In genomic region chr9:121691890-121692289, GRCh38 we compare ENCODE assay signal across 18 cellular contexts. TPM values are rescaled to one million over a fixed set of nuclear protein-coding genes. Genes with fewer than 3 reads are reported as not detected.
DNase-seq lines count a peak whose midpoint lies in the region; ATAC-seq, FAIRE-seq and TF ChIP-seq lines count a peak whose summit lies in the region.
"Had no signal": no experiment of that assay in that cellular context is flagged by ENCODE, and none has a peak within 500 bp of the region (broad histone marks: within the 10 kb centered on the region; RNA-seq: fewer than 3 reads in every experiment).

No MANE protein-coding gene starts in this region.

- no peaks in the 10 kb centered on the region for H3K9me3 ChIP-seq in Caco-2
- H3K9me3 ChIP-seq in breast epithelium = no peaks in the 10 kb centered on the region
- H3K9me3 ChIP-seq in lower lobe of right lung = no peaks in the 10 kb centered on the region
- H3K9me3 ChIP-seq in gastrocnemius medialis = no peaks in the 10 kb centered on the region
- H3K9me3 ChIP-seq in MM.1S (replicated peaks; ENCODE audit: insufficient read depth, low read length) = no peaks in the 10 kb centered on the region
- H3K9me3 ChIP-seq: SK-N-SH, thyroid gland had no signal

- CTCF ChIA-PET in Caco-2 (lab: Charles Lee) = interaction anchor here (0.6 to 2.7 kb wide), 5 partner anchors 8 to 433 kb away, joined by 3 to 12 read pairs (median 3); no protein-coding TSS in a partner anchor

- no peak overlapping the region for H2AFZ ChIP-seq in MM.1S (ENCODE audit: low read length)
- H2AFZ ChIP-seq: GM23338 had no signal

- no peak overlapping the region for H3K9ac ChIP-seq in MM.1S (ENCODE audit: low read length)
- H3K9ac ChIP-seq: SK-N-SH had no signal

- in situ Hi-C loops in gastrocnemius medialis (cut with MboI; ENCODE audit: low sequenced_read_pairs in 4 of 4) = loop anchor here in 2 of 4 donors (5.0 to 25.0 kb wide), 3 partner anchors 145 to 300 kb away; no protein-coding TSS in a partner anchor

- no peak overlapping the region for H3K4me2 ChIP-seq in MM.1S (ENCODE audit: low read depth, low read length)
- H3K4me2 ChIP-seq: GM23338 had no signal

- POLR2A ChIA-PET in Caco-2 (lab: Charles Lee) = interaction anchor here (0.6 kb wide), 1 partner anchor 617 kb away, joined by 3 read pairs; no protein-coding TSS in a partner anchor

- intact Hi-C loops in Caco-2 (cut with micrococcal nuclease; ENCODE audit: unreplicated experiment) = no loop called here
- intact Hi-C loops in breast epithelium (cut with DNase I; ENCODE audit: low total_unique reads) = loop anchor here (5.0 kb wide), 1 partner anchor 145 kb away; no protein-coding TSS in a partner anchor
- intact Hi-C loops in lower lobe of right lung (cut with DNase I) = no loop called here
- intact Hi-C loops in gastrocnemius medialis (cut with DNase I; ENCODE audit: low total_unique reads) = no loop called here

- H3K4me3 ChIP-seq in Caco-2 (ENCODE audit: low read depth, low read length) (no peak overlapping the region), breast epithelium (no peak overlapping the region), lower lobe of right lung (no peak overlapping the region), gastrocnemius medialis (no peak overlapping the region), MM.1S (ENCODE audit: low read length) (no peak overlapping the region)
- H3K4me3 ChIP-seq: GM23338, thyroid gland had no signal

- H3K27ac Mint-ChIP-seq in Caco-2 (ENCODE audit: unreplicated experiment) = peak overlapping the region; percentile 82
- H3K27ac Mint-ChIP-seq: activated T-cell treated with anti-CD3 and anti-CD28 coated beads, Interleukin-2, amount 50 U/mL, for 72 hours; CD4-positive, alpha-beta memory T cell; GM23338; natural killer cell had no signal

- no peaks in the 10 kb centered on the region for H4K20me1 ChIP-seq in MM.1S (ENCODE audit: insufficient read depth, low read length)

- H3K27ac ChIP-seq in breast epithelium (peak overlapping the region; percentile 1 to 45), lower lobe of right lung (peak overlapping the region; percentile 41), gastrocnemius medialis (peak overlapping the region; percentile 20 to 63 (median 53)), MM.1S (ENCODE audit: low read length) (no peak overlapping the region)
- H3K27ac ChIP-seq: epithelial cell of prostate, thyroid gland had no signal

- no peaks in the 10 kb centered on the region for H3K27me3 Mint-ChIP-seq in Caco-2 (ENCODE audit: insufficient read depth, unreplicated experiment)

- TF ChIP-seq CTCF in Caco-2 (IDR thresholded peaks at IDR 0.05; ENCODE audit: insufficient read depth in 1 of 2, low read depth in 1 of 2, low read length in 1 of 2, severe bottlenecking in 1 of 2, unreplicated experiment in 1 of 2) (no peak), breast epithelium (IDR thresholded peaks at IDR 0.05) (no peak), lower lobe of right lung (IDR thresholded peaks at IDR 0.05) (no peak), gastrocnemius medialis (IDR thresholded peaks at IDR 0.05 in 4 of 5, conservative IDR thresholded peaks at IDR 0.05 in 1 of 5) (no peak), MM.1S (IDR thresholded peaks at IDR 0.05; ENCODE audit: low read length) (no peak)

- no peaks in the 10 kb centered on the region for H3K79me2 ChIP-seq in MM.1S (ENCODE audit: low read length)

- no peaks in the 10 kb centered on the region for H3K27me3 ChIP-seq in Caco-2 (replicated peaks; ENCODE audit: control insufficient read depth, insufficient read depth, low read length)
- H3K27me3 ChIP-seq in breast epithelium = no peaks in the 10 kb centered on the region
- H3K27me3 ChIP-seq in lower lobe of right lung (ENCODE audit: low read depth) = no peaks in the 10 kb centered on the region
- H3K27me3 ChIP-seq in gastrocnemius medialis = no peaks in the 10 kb centered on the region
- 0 out of 2 replicates have a peak, but pooled peaks cover under 1% of the 10 kb centered on the region for H3K27me3 ChIP-seq in MM.1S (replicated peaks; ENCODE audit: insufficient read depth, low read length)
- H3K27me3 ChIP-seq: thyroid gland had no signal

- H3K9me2 ChIP-seq in MM.1S (replicated peaks; ENCODE audit: insufficient read depth, low read length) = no peaks in the 10 kb centered on the region
- H3K9me2 ChIP-seq: SK-N-SH had no signal

- H3K4me1 Mint-ChIP-seq in Caco-2 (ENCODE audit: low read depth, unreplicated experiment) = peaks cover 25% of the 10 kb centered on the region

- no peak for TF ChIP-seq POLR2A in breast epithelium (IDR thresholded peaks at IDR 0.05)
- TF ChIP-seq POLR2A in gastrocnemius medialis (IDR thresholded peaks at IDR 0.05) = no peak

- H3K9me3 Mint-ChIP-seq in Caco-2 (ENCODE audit: unreplicated experiment) = no peaks in the 10 kb centered on the region
- H3K9me3 Mint-ChIP-seq: activated T-cell treated with anti-CD3 and anti-CD28 coated beads, Interleukin-2, amount 50 U/mL, for 72 hours; CD4-positive, alpha-beta memory T cell; GM23338; natural killer cell had no signal

- no peaks in the 10 kb centered on the region for H3F3A ChIP-seq in MM.1S (ENCODE audit: insufficient read depth, low read length)

- ATAC-seq in lower lobe of right lung (no peak), gastrocnemius medialis (no peak)
- ATAC-seq: activated T-cell treated with anti-CD3 and anti-CD28 coated beads, Interleukin-2, amount 50 U/mL, for 72 hours; natural killer cell had no signal

- BruUV-seq in Caco-2 (replicated peaks; lab: Mats Ljungman, UMichigan) = no TSS peak

- FAIRE-seq in GM19239 (lab: Jason Lieb, UNC) = no peak
- FAIRE-seq: TTC549 had no signal

- H3K4me3 Mint-ChIP-seq in Caco-2 (ENCODE audit: unreplicated experiment) = no peak overlapping the region
- H3K4me3 Mint-ChIP-seq: activated T-cell treated with anti-CD3 and anti-CD28 coated beads, Interleukin-2, amount 50 U/mL, for 72 hours; CD4-positive, alpha-beta memory T cell; GM23338; natural killer cell had no signal

- H3K36me3 ChIP-seq in Caco-2 (ENCODE audit: control insufficient read depth, insufficient read depth, low read length) (no peaks in the 10 kb centered on the region), breast epithelium (no peaks in the 10 kb centered on the region), lower lobe of right lung (no peaks in the 10 kb centered on the region), gastrocnemius medialis (no peaks in the 10 kb centered on the region), MM.1S (replicated peaks; ENCODE audit: insufficient read depth, low read length) (no peaks in the 10 kb centered on the region)
- H3K36me3 ChIP-seq: thyroid gland had no signal

- DNase-seq in Caco-2 (no peak), breast epithelium (ENCODE audit: low spot score in 2 of 2) (no peak), lower lobe of right lung (no peak), gastrocnemius medialis (no peak), cortex of kidney (lab: John Stamatoyannopoulos, UW) (no peak), MM.1S (no peak), Ammon's horn (ENCODE audit: low spot score) (no peak), GM19239 (ENCODE audit: insufficient read length, low spot score) (no peak)
- DNase-seq: activated CD4-positive, alpha-beta T cell treated with anti-CD3 and anti-CD28 coated beads, Interleukin-2, amount 50 U/mL, for 48 hours; activated T-cell treated with anti-CD3 and anti-CD28 coated beads, Interleukin-2, amount 50 U/mL, for 72 hours; CD4-positive, alpha-beta memory T cell; hippocampal formation; natural killer cell; SK-N-SH had no signal

- H3K36me3 Mint-ChIP-seq in Caco-2 (ENCODE audit: insufficient read depth, unreplicated experiment) = peaks cover 5% of the 10 kb centered on the region
- H3K36me3 Mint-ChIP-seq: CD4-positive, alpha-beta memory T cell; natural killer cell had no signal

- H3K4me1 ChIP-seq in Caco-2 (peaks cover 20% of the 10 kb centered on the region), breast epithelium (no peaks in the 10 kb centered on the region), lower lobe of right lung (peaks cover 26% of the 10 kb centered on the region), gastrocnemius medialis (peaks cover 22 to 28% of the 10 kb centered on the region in 2 donors), MM.1S (ENCODE audit: low read length) (no peaks in the 10 kb centered on the region)

RNA-seq across cellular contexts. Expression of gene DAB2IP, which starts 40.5 kb away (rescaled TPM):
- total RNA-seq in Caco-2 (2022) (18.0 and 26.0 TPM in 2 replicates), breast epithelium (10 to 100 TPM; 16.0 to 56.0 (median 55.8) TPM), lower lobe of right lung (54.1 TPM), gastrocnemius medialis (10 to 100 TPM; 22.7 to 68.2 (median 37.4) TPM)
- total RNA-seq: CD4-positive, alpha-beta memory T cell had no signal
